In genomic region chr16:8936421-8936820, GRCh38 we compare ENCODE assay signal across 8 cellular contexts. TPM values are rescaled to one million over a fixed set of nuclear protein-coding genes. Genes with fewer than 3 reads are reported as not detected.
DNase-seq lines count a peak whose midpoint lies in the region; ATAC-seq and TF ChIP-seq lines count a peak whose summit lies in the region.

No MANE protein-coding gene starts in this region.

- peak overlapping the region; percentile 45 for H3K4me2 ChIP-seq in OCI-LY1 (ENCODE audit: low read length)

- H2AFZ ChIP-seq in OCI-LY1 (ENCODE audit: low read length): no peak overlapping the region

- no peaks in the 10 kb centered on the region for H3K9me3 ChIP-seq in OCI-LY1 (ENCODE audit: low read length)

- H3K4me1 Mint-ChIP-seq in activated T-cell treated with anti-CD3 and anti-CD28 coated beads, Interleukin-2, amount 50 U/mL, for 72 hours (ENCODE audit: low read depth): peaks cover 85% of the 10 kb centered on the region

- H3K36me3 Mint-ChIP-seq in activated T-cell treated with anti-CD3 and anti-CD28 coated beads, Interleukin-2, amount 50 U/mL, for 72 hours (ENCODE audit: insufficient read depth in 2 of 2): peaks cover 0 to 2% of the 10 kb centered on the region in 2 donors

- peak; percentile 55 for TF ChIP-seq CTCF in OCI-LY1 (IDR thresholded peaks at IDR 0.05; ENCODE audit: low read length)

- H3K4me3 Mint-ChIP-seq in activated T-cell treated with anti-CD3 and anti-CD28 coated beads, Interleukin-2, amount 50 U/mL, for 72 hours: peak overlapping the region; percentile 31 to 83

- no peaks in the 10 kb centered on the region for H3K9me2 ChIP-seq in OCI-LY1 (ENCODE audit: low read depth, low read length)

- no peaks in the 10 kb centered on the region for H3K9me3 Mint-ChIP-seq in activated T-cell treated with anti-CD3 and anti-CD28 coated beads, Interleukin-2, amount 50 U/mL, for 72 hours

- no peaks in the 10 kb centered on the region for H3F3A ChIP-seq in OCI-LY1 (ENCODE audit: insufficient read depth, low read length)

- peaks cover 6% of the 10 kb centered on the region; the same call in 1 of the 2 replicates for H4K20me1 ChIP-seq in OCI-LY1 (ENCODE audit: insufficient read depth, low read length)

- no peak overlapping the region for H3K4me3 ChIP-seq in OCI-LY1 (ENCODE audit: low read depth, low read length, poor library complexity, severe bottlenecking)

- peaks cover 100% of the 10 kb centered on the region for H3K79me2 ChIP-seq in OCI-LY1 (ENCODE audit: insufficient read depth, low read length)

- H3K9ac ChIP-seq in OCI-LY1 (ENCODE audit: low read length): no peak overlapping the region

- ATAC-seq in GM18505 (IDR thresholded peaks at IDR 0.05; ENCODE audit: unreplicated experiment): peak; percentile 79
- ATAC-seq in HG02938 (IDR thresholded peaks at IDR 0.05; ENCODE audit: unreplicated experiment): peak; percentile 76
- ATAC-seq in activated T-cell treated with anti-CD3 and anti-CD28 coated beads, Interleukin-2, amount 50 U/mL, for 72 hours (replicated peaks in 1 of 2): peak; percentile 100

- H3K4me1 ChIP-seq in OCI-LY1 (ENCODE audit: insufficient read depth, low read length, severe bottlenecking): peaks cover 77% of the 10 kb centered on the region

- peak overlapping the region; percentile 98 for H3K27ac Mint-ChIP-seq in activated T-cell treated with anti-CD3 and anti-CD28 coated beads, Interleukin-2, amount 50 U/mL, for 72 hours

- TF ChIP-seq POLR2A in GM18505 (IDR thresholded peaks at IDR 0.05; ENCODE audit: borderline replicate concordance, extremely low read depth, insufficient read depth, insufficient read length): no peak

- DNase-seq in ACHN (peak; percentile 72), glomerular visceral epithelial cell (ENCODE audit: extremely low spot score) (peak; percentile 62), COR-L47 (lab: John Stamatoyannopoulos, UW) (no peak)
- peak; percentile 84 to 88 for DNase-seq in activated T-cell treated with anti-CD3 and anti-CD28 coated beads, Interleukin-2, amount 50 U/mL, for 72 hours
- peak; percentile 44 to 78 (median 64) for DNase-seq in stimulated activated CD4-positive, alpha-beta T cell treated with anti-CD3 and anti-CD28 coated beads, Interleukin-1b, Interleukin-23, amount 100 ng/mL, for 24 hours (ENCODE audit: low read depth in 4 of 4, low spot score in 1 of 4)

- no peaks in the 10 kb centered on the region for H3K27me3 ChIP-seq in OCI-LY1 (ENCODE audit: insufficient read depth, low read length)

- H3K36me3 ChIP-seq in OCI-LY1 (ENCODE audit: insufficient read depth, low read length): peaks cover 9% of the 10 kb centered on the region

- H3K27me3 Mint-ChIP-seq in activated T-cell treated with anti-CD3 and anti-CD28 coated beads, Interleukin-2, amount 50 U/mL, for 72 hours (ENCODE audit: low read depth): no peaks in the 10 kb centered on the region

- H3K27ac ChIP-seq in OCI-LY1 (ENCODE audit: low read depth, low read length, poor library complexity, severe bottlenecking): peak overlapping the region; percentile 77

- in situ Hi-C loops in ACHN (cut with HindIII; ENCODE audit: low pct_ligation_motif_present, low pct_unique_long_range_greater_than_20kb, low sequenced_read_pairs): no loop called here

RNA-seq across cellular contexts. Expression of gene USP7, which starts 27.3 kb away (rescaled TPM):
- 100 to 1,000 TPM; 126 to 131 TPM for total RNA-seq in activated T-cell treated with anti-CD3 and anti-CD28 coated beads, Interleukin-2, amount 50 U/mL, for 72 hours

RNA-seq across cellular contexts. Expression of gene LITAFD, which starts 54.3 kb away (rescaled TPM):
- total RNA-seq in activated T-cell treated with anti-CD3 and anti-CD28 coated beads, Interleukin-2, amount 50 U/mL, for 72 hours: not detected
